ENCODE assay signal across 8 cellular contexts in the genomic region with DNA sequence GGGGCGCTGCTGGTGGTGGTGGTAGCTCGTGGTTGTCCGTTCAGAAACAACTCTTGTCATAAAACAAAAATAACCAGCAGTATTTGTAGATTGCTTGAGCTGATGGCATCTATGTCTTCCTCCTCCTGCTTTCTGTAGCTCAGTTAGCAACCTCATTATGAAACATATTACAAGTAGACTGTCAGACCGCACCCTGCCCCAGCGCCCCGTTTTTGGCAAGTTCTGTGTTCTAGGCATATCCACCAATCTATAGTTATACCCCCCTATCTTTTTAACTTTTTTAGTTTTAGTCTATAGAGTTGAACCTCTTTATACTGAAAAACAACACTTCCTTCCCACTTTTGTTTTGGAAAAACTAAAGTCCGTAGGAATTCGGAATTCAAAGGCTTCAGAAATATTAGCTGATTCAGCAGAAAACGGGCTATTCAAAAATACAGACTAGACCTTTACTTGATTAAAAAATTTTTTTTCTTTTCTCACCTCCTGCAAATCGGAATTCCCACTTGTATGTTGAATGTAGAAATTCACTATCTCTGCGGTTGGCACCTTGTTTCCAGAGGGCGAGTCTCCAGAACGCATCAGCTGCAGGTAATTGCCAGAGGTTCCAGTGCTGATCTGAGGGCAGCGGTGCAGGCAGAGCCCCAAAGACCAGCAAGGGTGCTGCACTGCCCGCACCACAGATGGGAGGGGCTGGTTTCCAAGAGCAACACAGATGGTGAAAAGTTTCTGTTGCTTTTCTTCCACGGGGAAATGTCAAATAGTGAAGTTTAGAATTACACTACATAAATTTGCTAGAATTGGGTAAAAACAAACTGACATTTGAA. TPM values are rescaled to one million over a fixed set of nuclear protein-coding genes. Genes with fewer than 3 reads are reported as not detected.
DNase-seq lines count a peak whose midpoint lies in the region; ATAC-seq and TF ChIP-seq lines count a peak whose summit lies in the region.

No MANE protein-coding gene starts in this region.

- peak overlapping the region; percentile 57; the same call in 1 of the 2 replicates for H3K27ac ChIP-seq in SK-N-MC

- ATAC-seq in GM21737 (IDR thresholded peaks at IDR 0.05; ENCODE audit: unreplicated experiment), result no peak

- H3K9ac ChIP-seq in SK-N-MC (ENCODE audit: insufficient read length), result peak overlapping the region; percentile 55

- POLR2A ChIA-PET in GM10248 (lab: Yijun Ruan, JAX), result no interaction called here

- no peak overlapping the region for H3K4me3 ChIP-seq in GM12865 (ENCODE audit: low read depth, low read length)
- peak overlapping the region; percentile 84 for H3K4me3 ChIP-seq in SK-N-MC
- H3K4me3 ChIP-seq in fibroblast of villous mesenchyme (ENCODE audit: low read depth, low read length), result peak overlapping the region; percentile 73

- no peaks in the 10 kb centered on the region for H3K36me3 ChIP-seq in SK-N-MC (ENCODE audit: insufficient read depth, low read length)

- CTCF ChIA-PET in GM10248 (lab: Yijun Ruan, JAX), result interaction anchor here (2.3 kb wide), 1 partner anchor 9 kb away, joined by 7 read pairs; no protein-coding TSS in a partner anchor

- no peaks in the 10 kb centered on the region for H3K9me3 ChIP-seq in SK-N-MC (ENCODE audit: low read depth, low read length)

- TF ChIP-seq CTCF in GM12865 (IDR thresholded peaks at IDR 0.05; ENCODE audit: insufficient read depth, low read depth, low read length, missing control alignments) (no peak), fibroblast of villous mesenchyme (IDR thresholded peaks at IDR 0.05; ENCODE audit: insufficient read depth, low read depth, low read length) (no peak), GM10248 (IDR thresholded peaks at IDR 0.05; ENCODE audit: control extremely low read depth, extremely low read depth, low read depth, missing control alignments) (no peak)

- DNase-seq in GM12865 (ENCODE audit: low read depth) (peak; percentile 21), SK-N-MC (ENCODE audit: low read depth, low spot score) (no peak), fibroblast of villous mesenchyme (ENCODE audit: low read depth) (no peak), retina (peak; percentile 65), NCI-H2227 treated with DMSO at 0.1 percent for 48 hours (lab: John Stamatoyannopoulos, UW) (no peak), GM10248 (ENCODE audit: extremely low spot score) (no peak), NCI-H2107 treated with DMSO at 0.1 percent for 48 hours (lab: John Stamatoyannopoulos, UW; ENCODE audit: unreplicated experiment) (no peak)

RNA-seq across cellular contexts. Expression of a gene that starts 2.1 kb away (rescaled TPM):
- 8.7 and 11.2 TPM in 2 replicates for total RNA-seq in fibroblast of villous mesenchyme

RNA-seq across cellular contexts. Expression of a gene that starts 39.0 kb away (rescaled TPM):
- total RNA-seq in fibroblast of villous mesenchyme, result not detected in 2 replicates

Comparison
In these comparisons a context has a peak if more than half of its experiments do, and no peak if none do; other contexts are left out.
1. DNase-seq: peak in GM12865 (single experiment) and retina (single experiment); none in SK-N-MC (single experiment), fibroblast of villous mesenchyme (single experiment), NCI-H2227 treated with DMSO at 0.1 percent for 48 hours (single experiment), GM10248 (single experiment) and NCI-H2107 treated with DMSO at 0.1 percent for 48 hours (single experiment).